Comparison of ENCODE assay signal across 32 cellular contexts in genomic region chr1:70805641-70806040, GRCh38.
"Had no signal": no experiment of that assay in that cellular context is flagged by ENCODE, and none has a peak within 500 bp of the region (broad histone marks: within the 10 kb centered on the region; RNA-seq: fewer than 3 reads in every experiment).

No MANE protein-coding gene starts in this region.

- H3K4me3 ChIP-seq: ascending aorta, breast epithelium, cardiac muscle cell, colonic mucosa, dorsolateral prefrontal cortex had no signal

- H3K9me3 Mint-ChIP-seq: activated naive CD4-positive, alpha-beta T cell treated with anti-CD3 and anti-CD28 coated beads, Interleukin-2, amount 10 ng/mL, durations not matched to agents 7 days and 5 days had no signal

- H3K9me3 ChIP-seq: ascending aorta, colonic mucosa had no signal

- H3K27me3 Mint-ChIP-seq: activated B cell treated with CpG ODN at 0.5 μM for 24 hours; activated CD4-positive, alpha-beta memory T cell treated with anti-CD3 and anti-CD28 coated beads for 36 hours; activated CD4-positive, alpha-beta T cell treated with anti-CD3 and anti-CD28 coated beads, Interleukin-2, amount 10 ng/mL, durations not matched to agents 24 days and 14 days; activated CD8-positive, alpha-beta memory T cell treated with anti-CD3 and anti-CD28 coated beads, Interleukin-2, amount 10 ng/mL, durations not matched to agents 7 days and 5 days; activated naive CD4-positive, alpha-beta T cell treated with anti-CD3 and anti-CD28 coated beads, Interleukin-2, amount 10 ng/mL, durations not matched to agents 7 days and 5 days; activated naive CD8-positive, alpha-beta T cell treated with anti-CD3 and anti-CD28 coated beads, Interleukin-2, amount 10 ng/mL, durations not matched to agents 7 days and 5 days; activated T-cell treated with anti-CD3 and anti-CD28 coated beads, Interleukin-2, amount 50 U/mL, for 24 hours; brain; T-helper 17 cell had no signal

- H3K27me3 ChIP-seq: ascending aorta, breast epithelium, cardiac muscle cell, colonic mucosa had no signal

- ATAC-seq: activated CD4-positive, CD25-positive, alpha-beta regulatory T cell treated with anti-CD3 and anti-CD28 coated beads, Interleukin-2, amount 50 U/mL, for 24 hours; activated CD8-positive, alpha-beta memory T cell treated with anti-CD3 and anti-CD28 coated beads, Interleukin-2, amount 10 ng/mL, durations not matched to agents 7 days and 5 days; activated CD8-positive, alpha-beta T cell treated with anti-CD3 and anti-CD28 coated beads, Interleukin-2, amount 10 ng/mL, durations not matched to agents 7 days and 5 days; activated naive CD4-positive, alpha-beta T cell treated with anti-CD3 and anti-CD28 coated beads, Interleukin-2, amount 50 U/mL, for 72 hours; activated T-cell treated with anti-CD3 and anti-CD28 coated beads, Interleukin-2, amount 50 U/mL, for 72 hours; esophagus mucosa; T-helper 17 cell had no signal

- H3K27ac ChIP-seq: ascending aorta, breast epithelium, cardiac muscle cell, colonic mucosa, dorsolateral prefrontal cortex, WERI-Rb-1 had no signal

- H3K4me1 ChIP-seq: ascending aorta, breast epithelium, colonic mucosa had no signal

- H3K36me3 Mint-ChIP-seq: activated CD4-positive, alpha-beta memory T cell treated with anti-CD3 and anti-CD28 coated beads for 36 hours; activated CD8-positive, alpha-beta memory T cell treated with anti-CD3 and anti-CD28 coated beads, Interleukin-2, amount 10 ng/mL, durations not matched to agents 7 days and 5 days; activated naive CD4-positive, alpha-beta T cell treated with anti-CD3 and anti-CD28 coated beads, Interleukin-2, amount 10 ng/mL, durations not matched to agents 7 days and 5 days; activated naive CD4-positive, alpha-beta T cell treated with anti-CD3 and anti-CD28 coated beads, Interleukin-2, amount 50 U/mL, for 72 hours; activated naive CD8-positive, alpha-beta T cell treated with anti-CD3 and anti-CD28 coated beads, Interleukin-2, amount 10 ng/mL, durations not matched to agents 7 days and 5 days; brain had no signal

- H3K27ac Mint-ChIP-seq: activated B cell treated with CpG ODN at 0.5 μM for 24 hours; activated CD4-positive, alpha-beta memory T cell treated with anti-CD3 and anti-CD28 coated beads for 36 hours; activated CD4-positive, alpha-beta T cell treated with anti-CD3 and anti-CD28 coated beads, Interleukin-2, amount 10 ng/mL, durations not matched to agents 24 days and 14 days; activated CD8-positive, alpha-beta memory T cell treated with anti-CD3 and anti-CD28 coated beads, Interleukin-2, amount 10 ng/mL, durations not matched to agents 7 days and 5 days; activated CD8-positive, alpha-beta T cell treated with anti-CD3 and anti-CD28 coated beads, Interleukin-2, amount 10 ng/mL, durations not matched to agents 7 days and 5 days; activated naive CD4-positive, alpha-beta T cell treated with anti-CD3 and anti-CD28 coated beads, Interleukin-2, amount 10 ng/mL, durations not matched to agents 7 days and 5 days; activated naive CD4-positive, alpha-beta T cell treated with anti-CD3 and anti-CD28 coated beads, Interleukin-2, amount 50 U/mL, for 72 hours; activated naive CD8-positive, alpha-beta T cell treated with anti-CD3 and anti-CD28 coated beads, Interleukin-2, amount 10 ng/mL, durations not matched to agents 7 days and 5 days; activated T-cell treated with anti-CD3 and anti-CD28 coated beads, Interleukin-2, amount 50 U/mL, for 24 hours; activated T-cell treated with anti-CD3 and anti-CD28 coated beads, Interleukin-2, amount 50 U/mL, for 72 hours; brain; endodermal cell; T-helper 17 cell; T-helper 2 cell treated with Interferon-gamma antibody and Interleukin-4, amounts not matched to agents 5 μg/mL and 100 μg/mL, for 36 hours had no signal

- H3K4me1 Mint-ChIP-seq: activated B cell treated with CpG ODN at 0.5 μM for 24 hours; activated CD4-positive, alpha-beta T cell treated with anti-CD3 and anti-CD28 coated beads, Interleukin-2, amount 10 ng/mL, durations not matched to agents 24 days and 14 days; activated naive CD4-positive, alpha-beta T cell treated with anti-CD3 and anti-CD28 coated beads, Interleukin-2, amount 10 ng/mL, durations not matched to agents 7 days and 5 days; activated naive CD8-positive, alpha-beta T cell treated with anti-CD3 and anti-CD28 coated beads, Interleukin-2, amount 10 ng/mL, durations not matched to agents 7 days and 5 days; endodermal cell; T-helper 17 cell had no signal

- H3K4me3 Mint-ChIP-seq: activated B cell treated with CpG ODN at 0.5 μM for 24 hours; activated CD4-positive, alpha-beta memory T cell treated with anti-CD3 and anti-CD28 coated beads for 36 hours; activated CD4-positive, alpha-beta T cell treated with anti-CD3 and anti-CD28 coated beads, Interleukin-2, amount 10 ng/mL, durations not matched to agents 24 days and 14 days; activated CD8-positive, alpha-beta memory T cell treated with anti-CD3 and anti-CD28 coated beads, Interleukin-2, amount 10 ng/mL, durations not matched to agents 7 days and 5 days; activated CD8-positive, alpha-beta T cell treated with anti-CD3 and anti-CD28 coated beads, Interleukin-2, amount 10 ng/mL, durations not matched to agents 7 days and 5 days; activated naive CD4-positive, alpha-beta T cell treated with anti-CD3 and anti-CD28 coated beads, Interleukin-2, amount 10 ng/mL, durations not matched to agents 7 days and 5 days; activated naive CD8-positive, alpha-beta T cell treated with anti-CD3 and anti-CD28 coated beads, Interleukin-2, amount 10 ng/mL, durations not matched to agents 7 days and 5 days; activated T-cell treated with anti-CD3 and anti-CD28 coated beads, Interleukin-2, amount 50 U/mL, for 24 hours; activated T-cell treated with anti-CD3 and anti-CD28 coated beads, Interleukin-2, amount 50 U/mL, for 72 hours; brain; endodermal cell; T-helper 17 cell; T-helper 2 cell treated with Interferon-gamma antibody and Interleukin-4, amounts not matched to agents 5 μg/mL and 100 μg/mL, for 36 hours had no signal

- H3K36me3 ChIP-seq: ascending aorta, breast epithelium, cardiac muscle cell, colonic mucosa, WERI-Rb-1 had no signal

- DNase-seq: activated B cell treated with CpG ODN at 0.5 μM for 24 hours; activated CD4-positive, alpha-beta memory T cell treated with anti-CD3 and anti-CD28 coated beads for 36 hours; activated CD4-positive, alpha-beta T cell treated with anti-CD3 and anti-CD28 coated beads, Interleukin-2, amount 10 ng/mL, durations not matched to agents 24 days and 14 days; activated CD8-positive, alpha-beta memory T cell treated with anti-CD3 and anti-CD28 coated beads, Interleukin-2, amount 10 ng/mL, durations not matched to agents 7 days and 5 days; activated CD8-positive, alpha-beta memory T cell treated with anti-CD3 and anti-CD28 coated beads, Interleukin-2, amount 50 U/mL, for 48 hours; activated CD8-positive, alpha-beta T cell treated with anti-CD3 and anti-CD28 coated beads, Interleukin-2, amount 10 ng/mL, durations not matched to agents 7 days and 5 days; activated gamma-delta T cell; activated naive CD4-positive, alpha-beta T cell; activated naive CD4-positive, alpha-beta T cell treated with anti-CD3 and anti-CD28 coated beads, Interleukin-2, amount 10 ng/mL, durations not matched to agents 7 days and 5 days; activated naive CD8-positive, alpha-beta T cell treated with anti-CD3 and anti-CD28 coated beads, Interleukin-2, amount 10 ng/mL, durations not matched to agents 7 days and 5 days; activated T-cell treated with anti-CD3 and anti-CD28 coated beads for 4 hours; activated T-cell treated with anti-CD3 and anti-CD28 coated beads, Interleukin-2, amount 50 U/mL, for 24 hours; activated T-cell treated with anti-CD3 and anti-CD28 coated beads, Interleukin-2, amount 50 U/mL, for 72 hours; central memory CD4-positive, alpha-beta T cell; cerebellar nuclear complex; colonic mucosa; dorsolateral prefrontal cortex; effector memory CD4-positive, alpha-beta T cell; endodermal cell; foreskin fibroblast; T-helper 1 cell; T-helper 17 cell; T1000; WERI-Rb-1 had no signal
